In genomic region chr11:6390718-6391547, GRCh38 we compare ENCODE assay signal across 8 cellular contexts. TPM values are rescaled to one million over a fixed set of nuclear protein-coding genes. Genes with fewer than 3 reads are reported as not detected.
DNase-seq lines count a peak whose midpoint lies in the region; ATAC-seq and TF ChIP-seq lines count a peak whose summit lies in the region.

No MANE protein-coding gene starts in this region.

- peak overlapping the region; percentile 86 for H3K4me3 ChIP-seq in astrocyte of the cerebellum (ENCODE audit: low read depth, low read length)
- peak overlapping the region; percentile 83 for H3K4me3 ChIP-seq in lung
- H3K4me3 ChIP-seq in upper lobe of right lung, result peak overlapping the region; percentile 80

- H3K27me3 ChIP-seq in lung (ENCODE audit: control insufficient read depth, insufficient read depth), result no peaks in the 10 kb centered on the region
- no peaks in the 10 kb centered on the region for H3K27me3 ChIP-seq in upper lobe of right lung

- no peak for TF ChIP-seq CTCF in astrocyte of the cerebellum (IDR thresholded peaks at IDR 0.05; ENCODE audit: low read depth, low read length, missing control alignments)
- no peak for TF ChIP-seq CTCF in lung (IDR thresholded peaks at IDR 0.05; ENCODE audit: control extremely low read depth, extremely low read depth)
- TF ChIP-seq CTCF in upper lobe of right lung (IDR thresholded peaks at IDR 0.05), result no peak

- H3K27ac Mint-ChIP-seq in activated naive CD4-positive, alpha-beta T cell treated with anti-CD3 and anti-CD28 coated beads for 36 hours, result peak overlapping the region; percentile 98

- H3K4me1 Mint-ChIP-seq in activated naive CD4-positive, alpha-beta T cell treated with anti-CD3 and anti-CD28 coated beads for 36 hours (ENCODE audit: low read depth), result peaks cover 45% of the 10 kb centered on the region

- CTCF ChIA-PET in activated naive CD4-positive, alpha-beta T cell treated with anti-CD3 and anti-CD28 coated beads for 36 hours (lab: Charles Lee), result interaction anchor here (0.7 to 20.7 kb wide), 5 partner anchors 12 to 77 kb away, joined by 3 to 736 read pairs (median 24); partner anchors contain the start of gene HPX

- ATAC-seq in lung (ENCODE audit: insufficient read depth, low FRiP score) (no peak), upper lobe of right lung (no peak)

- H3K27ac ChIP-seq in lung (ENCODE audit: low read depth in 1 of 2, low read length in 1 of 2) (peak overlapping the region; percentile 92), upper lobe of right lung (peak overlapping the region; percentile 92)

- H3K9me3 Mint-ChIP-seq in activated naive CD4-positive, alpha-beta T cell treated with anti-CD3 and anti-CD28 coated beads for 36 hours, result no peaks in the 10 kb centered on the region

- H3K4me1 ChIP-seq in lung (ENCODE audit: control insufficient read depth in 2 of 2, insufficient read depth in 2 of 2, low read length in 2 of 2), result peaks cover 0 to 11% of the 10 kb centered on the region in 2 donors
- H3K4me1 ChIP-seq in upper lobe of right lung, result peaks cover 21% of the 10 kb centered on the region

- peaks cover 0 to 17% of the 10 kb centered on the region in 2 donors for H3K36me3 ChIP-seq in lung (ENCODE audit: control insufficient read depth in 2 of 2, insufficient read depth in 2 of 2, low read length in 2 of 2)
- peaks cover 14% of the 10 kb centered on the region for H3K36me3 ChIP-seq in upper lobe of right lung

- H3K4me3 Mint-ChIP-seq in activated naive CD4-positive, alpha-beta T cell treated with anti-CD3 and anti-CD28 coated beads for 36 hours, result peak overlapping the region; percentile 91

- H3K27me3 Mint-ChIP-seq in activated naive CD4-positive, alpha-beta T cell treated with anti-CD3 and anti-CD28 coated beads for 36 hours (ENCODE audit: low read depth), result no peaks in the 10 kb centered on the region

- in situ Hi-C loops in astrocyte of the cerebellum (cut with HindIII; ENCODE audit: low sequenced_read_pairs), result no loop called here

- intact Hi-C loops in activated naive CD4-positive, alpha-beta T cell treated with anti-CD3 and anti-CD28 coated beads for 36 hours (cut with micrococcal nuclease), result loop anchor here (1.0 to 2.0 kb wide), 12 partner anchors 11 to 702 kb away; partner anchors contain the start of genes APBB1, ARFIP2, FHIP1B and MRPL17
- intact Hi-C loops in upper lobe of right lung (cut with DNase I), result no loop called here

- WGBS in lung, 2 donors, result 37 to 45% methylated on average over 20 of the region's 20 CpGs

- H3K9me3 ChIP-seq in lung (ENCODE audit: control insufficient read depth in 2 of 2, insufficient read depth in 1 of 2, low read length in 1 of 2) (no peaks in the 10 kb centered on the region), upper lobe of right lung (no peaks in the 10 kb centered on the region)

- peaks cover 4% of the 10 kb centered on the region for H3K36me3 Mint-ChIP-seq in activated naive CD4-positive, alpha-beta T cell treated with anti-CD3 and anti-CD28 coated beads for 36 hours (ENCODE audit: low read depth)

- no peak for DNase-seq in activated naive CD4-positive, alpha-beta T cell treated with anti-CD3 and anti-CD28 coated beads for 36 hours
- DNase-seq in activated naive CD4-positive, alpha-beta T cell (lab: John Stamatoyannopoulos, UW), result no peak
- DNase-seq in astrocyte of the cerebellum (ENCODE audit: low read depth) (no peak), lung (ENCODE audit: low spot score) (no peak), upper lobe of right lung (no peak), NCI-H345 (lab: John Stamatoyannopoulos, UW) (no peak), NCI-H1105 (lab: John Stamatoyannopoulos, UW) (no peak), OCI-M2 (lab: John Stamatoyannopoulos, UW; ENCODE audit: unreplicated experiment) (no peak)

RNA-seq across cellular contexts. Expression of gene SMPD1, which starts 0.7 kb away (rescaled TPM):
- 10 to 100 TPM; 24.5 to 27.5 TPM for total RNA-seq in activated naive CD4-positive, alpha-beta T cell treated with anti-CD3 and anti-CD28 coated beads for 36 hours
- 10 to 100 TPM; 19.3 to 69.5 TPM for total RNA-seq in lung
- 10 to 100 TPM; 31.8 to 34.0 TPM for polyA plus RNA-seq in lung
- total RNA-seq in upper lobe of right lung, result 51.9 TPM

RNA-seq across cellular contexts. Expression of gene APBB1, which starts 28.0 kb away (rescaled TPM):
- total RNA-seq in activated naive CD4-positive, alpha-beta T cell treated with anti-CD3 and anti-CD28 coated beads for 36 hours, result 10 to 100 TPM; 44.5 to 45.1 TPM
- total RNA-seq in lung, result 10 to 100 TPM; 38.9 to 42.0 TPM
- 10 to 100 TPM; 18.8 to 22.3 TPM for polyA plus RNA-seq in lung
- 40.9 TPM for total RNA-seq in upper lobe of right lung

RNA-seq across cellular contexts. Expression of gene HPX, which starts 49.9 kb away (rescaled TPM):
- total RNA-seq in activated naive CD4-positive, alpha-beta T cell treated with anti-CD3 and anti-CD28 coated beads for 36 hours, result under 1 TPM in 1 of 2 experiments, not detected in 1; 0.64 TPM
- 1 to 10 TPM; 2.3 to 3.5 TPM for total RNA-seq in lung
- polyA plus RNA-seq in lung, result 1 to 10 TPM in 1 of 2 donors, under 1 TPM in 1; 0.46 to 1.3 TPM
- 1.4 TPM for total RNA-seq in upper lobe of right lung
